1 cellular context compared by ENCODE assay signal in the genomic region with DNA sequence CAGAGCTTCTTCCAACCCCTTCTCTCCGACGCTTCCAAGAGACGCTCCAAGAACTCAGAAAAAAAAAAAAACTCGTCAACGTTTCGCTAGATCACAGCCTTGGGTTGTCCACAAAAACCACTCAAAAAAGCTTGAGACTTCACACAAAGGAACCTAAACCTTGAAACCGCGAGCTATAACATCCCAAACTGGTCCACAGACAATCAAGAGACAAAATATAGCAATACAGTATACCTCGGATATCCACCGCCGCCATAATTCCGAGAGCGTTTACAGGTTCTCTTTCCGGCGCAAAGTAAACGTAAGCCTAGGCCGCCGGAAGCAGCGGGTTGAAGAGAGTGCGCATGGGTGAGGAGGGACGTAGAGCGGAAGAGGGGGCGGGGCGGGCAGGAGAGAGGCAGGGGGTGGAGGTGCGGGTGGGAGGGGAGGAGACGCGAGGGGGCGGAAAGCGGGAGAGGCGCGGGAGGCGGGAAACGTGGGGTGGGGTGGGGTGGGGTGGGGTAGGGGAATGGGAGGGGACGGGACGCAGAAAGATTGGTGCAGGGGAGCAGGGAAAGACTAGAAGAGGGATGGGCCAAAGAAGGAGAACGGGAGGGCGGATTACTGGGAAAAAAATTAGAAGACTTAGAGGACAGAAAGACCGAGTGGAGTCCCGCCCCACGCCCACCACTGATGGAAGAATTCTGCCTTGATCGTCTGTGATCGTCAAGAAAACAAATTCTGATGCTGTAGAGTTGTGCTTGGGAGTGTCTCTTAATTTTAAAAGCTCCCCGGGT.
A peak's percentile ranks its signal among the peaks of the same experiment; 100 is the strongest.
TF ChIP-seq lines count a peak whose summit lies in the region.

A gene with protein sequence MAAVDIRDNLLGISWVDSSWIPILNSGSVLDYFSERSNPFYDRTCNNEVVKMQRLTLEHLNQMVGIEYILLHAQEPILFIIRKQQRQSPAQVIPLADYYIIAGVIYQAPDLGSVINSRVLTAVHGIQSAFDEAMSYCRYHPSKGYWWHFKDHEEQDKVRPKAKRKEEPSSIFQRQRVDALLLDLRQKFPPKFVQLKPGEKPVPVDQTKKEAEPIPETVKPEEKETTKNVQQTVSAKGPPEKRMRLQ (minus strand): TSS at position 274 of the 776 bp plus-strand sequence. CDS start 18 bp downstream, at position 256.

TF ChIP-seq in SK-N-SH, 30 proteins besides CTCF, POLR2A, EP300 and RAD21 (continued from another document):
- TF ChIP-seq, protein P1, sequence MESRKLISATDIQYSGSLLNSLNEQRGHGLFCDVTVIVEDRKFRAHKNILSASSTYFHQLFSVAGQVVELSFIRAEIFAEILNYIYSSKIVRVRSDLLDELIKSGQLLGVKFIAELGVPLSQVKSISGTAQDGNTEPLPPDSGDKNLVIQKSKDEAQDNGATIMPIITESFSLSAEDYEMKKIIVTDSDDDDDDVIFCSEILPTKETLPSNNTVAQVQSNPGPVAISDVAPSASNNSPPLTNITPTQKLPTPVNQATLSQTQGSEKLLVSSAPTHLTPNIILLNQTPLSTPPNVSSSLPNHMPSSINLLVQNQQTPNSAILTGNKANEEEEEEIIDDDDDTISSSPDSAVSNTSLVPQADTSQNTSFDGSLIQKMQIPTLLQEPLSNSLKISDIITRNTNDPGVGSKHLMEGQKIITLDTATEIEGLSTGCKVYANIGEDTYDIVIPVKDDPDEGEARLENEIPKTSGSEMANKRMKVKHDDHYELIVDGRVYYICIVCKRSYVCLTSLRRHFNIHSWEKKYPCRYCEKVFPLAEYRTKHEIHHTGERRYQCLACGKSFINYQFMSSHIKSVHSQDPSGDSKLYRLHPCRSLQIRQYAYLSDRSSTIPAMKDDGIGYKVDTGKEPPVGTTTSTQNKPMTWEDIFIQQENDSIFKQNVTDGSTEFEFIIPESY (IDR thresholded peaks at IDR 0.05; ENCODE audit: borderline replicate concordance, low read depth): no peak
- TF ChIP-seq SMC3 (IDR thresholded peaks at IDR 0.05; ENCODE audit: low read depth, low read length) (no peak), ELF1 (IDR thresholded peaks at IDR 0.05) (peak; percentile 76), NRF1 (IDR thresholded peaks at IDR 0.05; ENCODE audit: low read depth, low read length) (peak; percentile 70), GABPA (IDR thresholded peaks at IDR 0.05; ENCODE audit: low read depth) (peak; percentile 95), FOSL2 (IDR thresholded peaks at IDR 0.05; ENCODE audit: borderline replicate concordance, low read depth) (no peak), RFX5 (IDR thresholded peaks at IDR 0.05; ENCODE audit: low read length) (no peak), YY1 (IDR thresholded peaks at IDR 0.05; ENCODE audit: low read depth) (peak; percentile 95), TAF1 (IDR thresholded peaks at IDR 0.05; ENCODE audit: borderline replicate concordance, low read depth, low read length) (peak; percentile 66; the same call in 1 of the 2 replicates), NFIC (IDR thresholded peaks at IDR 0.05; ENCODE audit: borderline replicate concordance) (no peak), SIN3A (IDR thresholded peaks at IDR 0.05; ENCODE audit: borderline replicate concordance, low read depth, low read length) (0 out of 2 replicates have a peak, but pooled peaks have one; percentile 40), MXI1 (IDR thresholded peaks at IDR 0.05; ENCODE audit: low read depth, low read length) (peak; percentile 82), GATA2 (CRISPR knock-in tag; IDR thresholded peaks at IDR 0.05) (no peak)
